1 cellular context compared by ENCODE assay signal in the genomic region with DNA sequence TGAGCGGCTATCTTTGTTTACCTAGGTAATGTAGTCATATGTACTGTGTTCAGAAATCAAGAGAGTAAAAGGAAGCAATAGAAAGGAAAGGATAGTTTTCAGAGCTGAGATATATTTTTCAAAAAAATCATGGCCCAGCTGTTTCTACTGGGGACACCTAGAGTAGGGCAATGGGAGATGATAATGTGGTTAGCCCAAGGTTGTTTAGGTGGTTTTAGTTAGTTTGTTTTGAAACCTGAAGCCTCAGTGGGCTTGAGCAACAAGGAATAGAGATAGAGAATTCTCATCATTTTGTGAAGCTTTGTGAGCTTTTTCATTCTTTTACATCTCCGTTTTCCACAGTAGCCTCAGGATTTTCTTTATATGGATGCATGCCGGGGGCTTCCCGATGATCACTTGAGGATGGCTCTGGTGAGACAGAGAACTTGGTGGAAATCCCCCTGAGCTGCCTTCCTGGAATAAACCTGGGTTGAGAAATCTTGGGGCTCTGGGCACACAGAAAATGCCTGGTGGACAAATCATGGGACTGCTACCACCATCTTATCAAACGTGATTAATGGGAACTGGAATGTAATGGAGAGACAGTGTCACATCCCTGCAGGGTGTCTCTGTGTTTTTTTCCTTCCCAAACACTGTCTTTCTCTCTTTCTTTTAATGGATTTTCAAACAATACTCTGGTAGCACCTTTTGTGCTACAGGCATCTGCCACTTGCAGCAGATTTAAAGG.
TF ChIP-seq lines count a peak whose summit lies in the region.

No MANE protein-coding gene starts in this region.

TF ChIP-seq in WTC11, 78 proteins besides CTCF, POLR2A, EP300 and RAD21 (continued from another document):
- TF ChIP-seq, protein P1, sequence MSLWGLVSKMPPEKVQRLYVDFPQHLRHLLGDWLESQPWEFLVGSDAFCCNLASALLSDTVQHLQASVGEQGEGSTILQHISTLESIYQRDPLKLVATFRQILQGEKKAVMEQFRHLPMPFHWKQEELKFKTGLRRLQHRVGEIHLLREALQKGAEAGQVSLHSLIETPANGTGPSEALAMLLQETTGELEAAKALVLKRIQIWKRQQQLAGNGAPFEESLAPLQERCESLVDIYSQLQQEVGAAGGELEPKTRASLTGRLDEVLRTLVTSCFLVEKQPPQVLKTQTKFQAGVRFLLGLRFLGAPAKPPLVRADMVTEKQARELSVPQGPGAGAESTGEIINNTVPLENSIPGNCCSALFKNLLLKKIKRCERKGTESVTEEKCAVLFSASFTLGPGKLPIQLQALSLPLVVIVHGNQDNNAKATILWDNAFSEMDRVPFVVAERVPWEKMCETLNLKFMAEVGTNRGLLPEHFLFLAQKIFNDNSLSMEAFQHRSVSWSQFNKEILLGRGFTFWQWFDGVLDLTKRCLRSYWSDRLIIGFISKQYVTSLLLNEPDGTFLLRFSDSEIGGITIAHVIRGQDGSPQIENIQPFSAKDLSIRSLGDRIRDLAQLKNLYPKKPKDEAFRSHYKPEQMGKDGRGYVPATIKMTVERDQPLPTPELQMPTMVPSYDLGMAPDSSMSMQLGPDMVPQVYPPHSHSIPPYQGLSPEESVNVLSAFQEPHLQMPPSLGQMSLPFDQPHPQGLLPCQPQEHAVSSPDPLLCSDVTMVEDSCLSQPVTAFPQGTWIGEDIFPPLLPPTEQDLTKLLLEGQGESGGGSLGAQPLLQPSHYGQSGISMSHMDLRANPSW (CRISPR knock-in tag; conservative IDR thresholded peaks at IDR 0.05; ENCODE audit: low read depth), result no peak
- TF ChIP-seq, protein P2, sequence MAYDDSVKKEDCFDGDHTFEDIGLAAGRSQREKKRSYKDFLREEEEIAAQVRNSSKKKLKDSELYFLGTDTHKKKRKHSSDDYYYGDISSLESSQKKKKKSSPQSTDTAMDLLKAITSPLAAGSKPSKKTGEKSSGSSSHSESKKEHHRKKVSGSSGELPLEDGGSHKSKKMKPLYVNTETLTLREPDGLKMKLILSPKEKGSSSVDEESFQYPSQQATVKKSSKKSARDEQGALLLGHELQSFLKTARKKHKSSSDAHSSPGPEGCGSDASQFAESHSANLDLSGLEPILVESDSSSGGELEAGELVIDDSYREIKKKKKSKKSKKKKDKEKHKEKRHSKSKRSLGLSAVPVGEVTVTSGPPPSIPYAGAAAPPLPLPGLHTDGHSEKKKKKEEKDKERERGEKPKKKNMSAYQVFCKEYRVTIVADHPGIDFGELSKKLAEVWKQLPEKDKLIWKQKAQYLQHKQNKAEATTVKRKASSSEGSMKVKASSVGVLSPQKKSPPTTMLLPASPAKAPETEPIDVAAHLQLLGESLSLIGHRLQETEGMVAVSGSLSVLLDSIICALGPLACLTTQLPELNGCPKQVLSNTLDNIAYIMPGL (CRISPR knock-in tag; IDR thresholded peaks at IDR 0.05), result no peak
- TF ChIP-seq PRRX2 (CRISPR knock-in tag; IDR thresholded peaks at IDR 0.05), result no peak
- no peak for TF ChIP-seq ZNF219 (CRISPR knock-in tag; IDR thresholded peaks at IDR 0.05; ENCODE audit: borderline replicate concordance)
- TF ChIP-seq, protein P3, sequence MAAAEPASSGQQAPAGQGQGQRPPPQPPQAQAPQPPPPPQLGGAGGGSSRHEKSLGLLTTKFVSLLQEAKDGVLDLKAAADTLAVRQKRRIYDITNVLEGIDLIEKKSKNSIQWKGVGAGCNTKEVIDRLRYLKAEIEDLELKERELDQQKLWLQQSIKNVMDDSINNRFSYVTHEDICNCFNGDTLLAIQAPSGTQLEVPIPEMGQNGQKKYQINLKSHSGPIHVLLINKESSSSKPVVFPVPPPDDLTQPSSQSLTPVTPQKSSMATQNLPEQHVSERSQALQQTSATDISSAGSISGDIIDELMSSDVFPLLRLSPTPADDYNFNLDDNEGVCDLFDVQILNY (CRISPR knock-in tag; IDR thresholded peaks at IDR 0.05), result no peak
- no peak for TF ChIP-seq ZNF138 (CRISPR knock-in tag; conservative IDR thresholded peaks at IDR 0.05)
- TF ChIP-seq, protein P4, sequence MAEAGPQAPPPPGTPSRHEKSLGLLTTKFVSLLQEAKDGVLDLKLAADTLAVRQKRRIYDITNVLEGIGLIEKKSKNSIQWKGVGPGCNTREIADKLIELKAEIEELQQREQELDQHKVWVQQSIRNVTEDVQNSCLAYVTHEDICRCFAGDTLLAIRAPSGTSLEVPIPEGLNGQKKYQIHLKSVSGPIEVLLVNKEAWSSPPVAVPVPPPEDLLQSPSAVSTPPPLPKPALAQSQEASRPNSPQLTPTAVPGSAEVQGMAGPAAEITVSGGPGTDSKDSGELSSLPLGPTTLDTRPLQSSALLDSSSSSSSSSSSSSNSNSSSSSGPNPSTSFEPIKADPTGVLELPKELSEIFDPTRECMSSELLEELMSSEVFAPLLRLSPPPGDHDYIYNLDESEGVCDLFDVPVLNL (CRISPR knock-in tag; IDR thresholded peaks at IDR 0.05; ENCODE audit: borderline replicate concordance, low read depth), result no peak
- no peak for TF ChIP-seq EMX1 (CRISPR knock-in tag; IDR thresholded peaks at IDR 0.05)
- no peak for TF ChIP-seq CREB1 (CRISPR knock-in tag; IDR thresholded peaks at IDR 0.05)
- TF ChIP-seq ETV6 (CRISPR knock-in tag; IDR thresholded peaks at IDR 0.05), result no peak
- no peak for TF ChIP-seq SMAD3 (CRISPR knock-in tag; IDR thresholded peaks at IDR 0.05; ENCODE audit: borderline replicate concordance)
- TF ChIP-seq, protein P5, sequence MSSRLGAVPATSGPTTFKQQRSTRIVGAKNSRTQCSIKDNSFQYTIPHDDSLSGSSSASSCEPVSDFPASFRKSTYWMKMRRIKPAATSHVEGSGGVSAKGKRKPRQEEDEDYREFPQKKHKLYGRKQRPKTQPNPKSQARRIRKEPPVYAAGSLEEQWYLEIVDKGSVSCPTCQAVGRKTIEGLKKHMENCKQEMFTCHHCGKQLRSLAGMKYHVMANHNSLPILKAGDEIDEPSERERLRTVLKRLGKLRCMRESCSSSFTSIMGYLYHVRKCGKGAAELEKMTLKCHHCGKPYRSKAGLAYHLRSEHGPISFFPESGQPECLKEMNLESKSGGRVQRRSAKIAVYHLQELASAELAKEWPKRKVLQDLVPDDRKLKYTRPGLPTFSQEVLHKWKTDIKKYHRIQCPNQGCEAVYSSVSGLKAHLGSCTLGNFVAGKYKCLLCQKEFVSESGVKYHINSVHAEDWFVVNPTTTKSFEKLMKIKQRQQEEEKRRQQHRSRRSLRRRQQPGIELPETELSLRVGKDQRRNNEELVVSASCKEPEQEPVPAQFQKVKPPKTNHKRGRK (CRISPR knock-in tag; IDR thresholded peaks at IDR 0.05; ENCODE audit: borderline replicate concordance), result no peak
- TF ChIP-seq, protein P6, sequence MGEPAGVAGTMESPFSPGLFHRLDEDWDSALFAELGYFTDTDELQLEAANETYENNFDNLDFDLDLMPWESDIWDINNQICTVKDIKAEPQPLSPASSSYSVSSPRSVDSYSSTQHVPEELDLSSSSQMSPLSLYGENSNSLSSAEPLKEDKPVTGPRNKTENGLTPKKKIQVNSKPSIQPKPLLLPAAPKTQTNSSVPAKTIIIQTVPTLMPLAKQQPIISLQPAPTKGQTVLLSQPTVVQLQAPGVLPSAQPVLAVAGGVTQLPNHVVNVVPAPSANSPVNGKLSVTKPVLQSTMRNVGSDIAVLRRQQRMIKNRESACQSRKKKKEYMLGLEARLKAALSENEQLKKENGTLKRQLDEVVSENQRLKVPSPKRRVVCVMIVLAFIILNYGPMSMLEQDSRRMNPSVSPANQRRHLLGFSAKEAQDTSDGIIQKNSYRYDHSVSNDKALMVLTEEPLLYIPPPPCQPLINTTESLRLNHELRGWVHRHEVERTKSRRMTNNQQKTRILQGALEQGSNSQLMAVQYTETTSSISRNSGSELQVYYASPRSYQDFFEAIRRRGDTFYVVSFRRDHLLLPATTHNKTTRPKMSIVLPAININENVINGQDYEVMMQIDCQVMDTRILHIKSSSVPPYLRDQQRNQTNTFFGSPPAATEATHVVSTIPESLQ (CRISPR knock-in tag; IDR thresholded peaks at IDR 0.05), result no peak
